Comparison of ENCODE assay signal across 2 cellular contexts in the genomic region with DNA sequence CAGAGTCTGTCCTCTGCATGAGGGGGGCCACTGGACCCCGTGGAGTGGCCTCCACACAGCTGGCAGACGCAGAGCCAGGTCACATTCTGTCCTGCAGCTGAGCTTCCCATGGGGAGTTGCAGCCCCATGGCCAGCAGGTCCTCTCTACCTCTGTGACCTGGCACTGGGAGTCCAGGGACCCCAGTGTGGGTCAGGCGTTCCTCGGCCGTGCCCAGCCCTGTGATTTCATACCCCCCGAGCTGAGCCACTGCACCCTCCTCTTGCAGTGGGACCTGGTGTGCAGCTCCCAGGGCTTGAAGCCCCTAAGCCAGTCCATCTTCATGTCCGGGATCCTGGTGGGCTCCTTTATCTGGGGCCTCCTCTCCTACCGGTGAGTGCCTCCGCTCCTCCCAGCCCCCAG.
TF ChIP-seq lines count a peak whose summit lies in the region.

No MANE protein-coding gene starts in this region.

TF ChIP-seq in WTC11, 78 proteins besides CTCF, POLR2A, EP300 and RAD21 (continued from another document):
- no peak for TF ChIP-seq JAZF1 (CRISPR knock-in tag; IDR thresholded peaks at IDR 0.05)

TF ChIP-seq in SK-N-SH, 30 proteins besides CTCF, POLR2A, EP300 and RAD21 (continued from another document):
- TF ChIP-seq, protein P1, sequence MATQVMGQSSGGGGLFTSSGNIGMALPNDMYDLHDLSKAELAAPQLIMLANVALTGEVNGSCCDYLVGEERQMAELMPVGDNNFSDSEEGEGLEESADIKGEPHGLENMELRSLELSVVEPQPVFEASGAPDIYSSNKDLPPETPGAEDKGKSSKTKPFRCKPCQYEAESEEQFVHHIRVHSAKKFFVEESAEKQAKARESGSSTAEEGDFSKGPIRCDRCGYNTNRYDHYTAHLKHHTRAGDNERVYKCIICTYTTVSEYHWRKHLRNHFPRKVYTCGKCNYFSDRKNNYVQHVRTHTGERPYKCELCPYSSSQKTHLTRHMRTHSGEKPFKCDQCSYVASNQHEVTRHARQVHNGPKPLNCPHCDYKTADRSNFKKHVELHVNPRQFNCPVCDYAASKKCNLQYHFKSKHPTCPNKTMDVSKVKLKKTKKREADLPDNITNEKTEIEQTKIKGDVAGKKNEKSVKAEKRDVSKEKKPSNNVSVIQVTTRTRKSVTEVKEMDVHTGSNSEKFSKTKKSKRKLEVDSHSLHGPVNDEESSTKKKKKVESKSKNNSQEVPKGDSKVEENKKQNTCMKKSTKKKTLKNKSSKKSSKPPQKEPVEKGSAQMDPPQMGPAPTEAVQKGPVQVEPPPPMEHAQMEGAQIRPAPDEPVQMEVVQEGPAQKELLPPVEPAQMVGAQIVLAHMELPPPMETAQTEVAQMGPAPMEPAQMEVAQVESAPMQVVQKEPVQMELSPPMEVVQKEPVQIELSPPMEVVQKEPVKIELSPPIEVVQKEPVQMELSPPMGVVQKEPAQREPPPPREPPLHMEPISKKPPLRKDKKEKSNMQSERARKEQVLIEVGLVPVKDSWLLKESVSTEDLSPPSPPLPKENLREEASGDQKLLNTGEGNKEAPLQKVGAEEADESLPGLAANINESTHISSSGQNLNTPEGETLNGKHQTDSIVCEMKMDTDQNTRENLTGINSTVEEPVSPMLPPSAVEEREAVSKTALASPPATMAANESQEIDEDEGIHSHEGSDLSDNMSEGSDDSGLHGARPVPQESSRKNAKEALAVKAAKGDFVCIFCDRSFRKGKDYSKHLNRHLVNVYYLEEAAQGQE (IDR thresholded peaks at IDR 0.05; ENCODE audit: low read depth, low read length) = no peak
- no peak for TF ChIP-seq RFX5 (IDR thresholded peaks at IDR 0.05; ENCODE audit: low read length)
- no peak for TF ChIP-seq GABPA (IDR thresholded peaks at IDR 0.05; ENCODE audit: low read depth)
- TF ChIP-seq CHD2 (IDR thresholded peaks at IDR 0.05; ENCODE audit: low read length, partially characterized antibody) = no peak
- TF ChIP-seq FOSL2 (IDR thresholded peaks at IDR 0.05; ENCODE audit: borderline replicate concordance, low read depth) = no peak
- TF ChIP-seq MXI1 (IDR thresholded peaks at IDR 0.05; ENCODE audit: low read depth, low read length) = no peak
- no peak for TF ChIP-seq EZH2phosphoT487 (IDR thresholded peaks at IDR 0.05; ENCODE audit: borderline replicate concordance, low read depth)
- TF ChIP-seq, protein P2, sequence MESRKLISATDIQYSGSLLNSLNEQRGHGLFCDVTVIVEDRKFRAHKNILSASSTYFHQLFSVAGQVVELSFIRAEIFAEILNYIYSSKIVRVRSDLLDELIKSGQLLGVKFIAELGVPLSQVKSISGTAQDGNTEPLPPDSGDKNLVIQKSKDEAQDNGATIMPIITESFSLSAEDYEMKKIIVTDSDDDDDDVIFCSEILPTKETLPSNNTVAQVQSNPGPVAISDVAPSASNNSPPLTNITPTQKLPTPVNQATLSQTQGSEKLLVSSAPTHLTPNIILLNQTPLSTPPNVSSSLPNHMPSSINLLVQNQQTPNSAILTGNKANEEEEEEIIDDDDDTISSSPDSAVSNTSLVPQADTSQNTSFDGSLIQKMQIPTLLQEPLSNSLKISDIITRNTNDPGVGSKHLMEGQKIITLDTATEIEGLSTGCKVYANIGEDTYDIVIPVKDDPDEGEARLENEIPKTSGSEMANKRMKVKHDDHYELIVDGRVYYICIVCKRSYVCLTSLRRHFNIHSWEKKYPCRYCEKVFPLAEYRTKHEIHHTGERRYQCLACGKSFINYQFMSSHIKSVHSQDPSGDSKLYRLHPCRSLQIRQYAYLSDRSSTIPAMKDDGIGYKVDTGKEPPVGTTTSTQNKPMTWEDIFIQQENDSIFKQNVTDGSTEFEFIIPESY (IDR thresholded peaks at IDR 0.05; ENCODE audit: borderline replicate concordance, low read depth) = no peak
- TF ChIP-seq NFIC (IDR thresholded peaks at IDR 0.05; ENCODE audit: borderline replicate concordance) = no peak
- TF ChIP-seq, protein P3, sequence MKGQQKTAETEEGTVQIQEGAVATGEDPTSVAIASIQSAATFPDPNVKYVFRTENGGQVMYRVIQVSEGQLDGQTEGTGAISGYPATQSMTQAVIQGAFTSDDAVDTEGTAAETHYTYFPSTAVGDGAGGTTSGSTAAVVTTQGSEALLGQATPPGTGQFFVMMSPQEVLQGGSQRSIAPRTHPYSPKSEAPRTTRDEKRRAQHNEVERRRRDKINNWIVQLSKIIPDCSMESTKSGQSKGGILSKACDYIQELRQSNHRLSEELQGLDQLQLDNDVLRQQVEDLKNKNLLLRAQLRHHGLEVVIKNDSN (IDR thresholded peaks at IDR 0.05; ENCODE audit: borderline replicate concordance, low read depth) = no peak
- no peak for TF ChIP-seq YY1 (IDR thresholded peaks at IDR 0.05; ENCODE audit: low read depth)
- no peak for TF ChIP-seq TAF1 (IDR thresholded peaks at IDR 0.05; ENCODE audit: borderline replicate concordance, low read depth, low read length)
- TF ChIP-seq, protein P4, sequence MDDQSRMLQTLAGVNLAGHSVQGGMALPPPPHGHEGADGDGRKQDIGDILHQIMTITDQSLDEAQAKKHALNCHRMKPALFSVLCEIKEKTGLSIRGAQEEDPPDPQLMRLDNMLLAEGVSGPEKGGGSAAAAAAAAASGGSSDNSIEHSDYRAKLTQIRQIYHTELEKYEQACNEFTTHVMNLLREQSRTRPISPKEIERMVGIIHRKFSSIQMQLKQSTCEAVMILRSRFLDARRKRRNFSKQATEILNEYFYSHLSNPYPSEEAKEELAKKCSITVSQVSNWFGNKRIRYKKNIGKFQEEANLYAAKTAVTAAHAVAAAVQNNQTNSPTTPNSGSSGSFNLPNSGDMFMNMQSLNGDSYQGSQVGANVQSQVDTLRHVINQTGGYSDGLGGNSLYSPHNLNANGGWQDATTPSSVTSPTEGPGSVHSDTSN (IDR thresholded peaks at IDR 0.05) = no peak
- no peak for TF ChIP-seq TCF12 (IDR thresholded peaks at IDR 0.05)
- no peak for TF ChIP-seq TEAD4 (IDR thresholded peaks at IDR 0.05; ENCODE audit: borderline replicate concordance, insufficient read depth)
